ENCODE assay signal across 1 cellular context in the genomic region with DNA sequence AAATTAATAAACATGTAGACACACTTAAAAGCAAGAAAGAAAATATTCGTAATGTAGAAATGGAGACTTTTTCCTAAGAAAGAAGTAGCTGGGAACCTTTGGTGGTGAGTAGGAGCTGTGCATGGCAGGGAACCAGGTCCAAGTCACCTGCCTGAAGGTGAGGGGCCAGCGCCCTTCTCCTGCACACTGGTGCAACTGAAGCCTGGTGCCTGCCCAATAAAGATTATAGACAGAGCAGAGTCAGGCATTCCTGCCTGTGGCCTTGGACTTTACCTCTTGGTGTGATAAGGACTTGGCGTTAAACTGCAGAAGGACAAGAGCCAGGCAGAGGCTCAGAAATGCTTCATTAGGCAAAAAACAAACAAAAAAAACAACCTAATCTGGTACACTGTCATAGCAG.
TF ChIP-seq lines count a peak whose summit lies in the region.

No MANE protein-coding gene starts in this region.

TF ChIP-seq in HepG2, 621 proteins besides CTCF, POLR2A, EP300 and RAD21 (continues in another document):
- TF ChIP-seq CBX1 (IDR thresholded peaks at IDR 0.05; ENCODE audit: low read depth) (no peak), PPARG (CRISPR knock-in tag; conservative IDR thresholded peaks at IDR 0.05) (no peak), ZEB1 (IDR thresholded peaks at IDR 0.05; ENCODE audit: insufficient replicate concordance, low read depth) (peak; percentile 86), HNF4G (IDR thresholded peaks at IDR 0.05; ENCODE audit: borderline replicate concordance, low read depth, low read length) (peak; percentile 63), HNF4G (CRISPR knock-in tag; IDR thresholded peaks at IDR 0.05; ENCODE audit: borderline replicate concordance, low read depth) (no peak; the same call in 1 of the 2 replicates), MED1 (CRISPR knock-in tag; IDR thresholded peaks at IDR 0.05) (peak; percentile 19; the same call in 1 of the 2 replicates), FOSL2 (CRISPR knock-in tag; IDR thresholded peaks at IDR 0.05) (0 out of 2 replicates have a peak, but pooled peaks have one; percentile 36), HNF4A (CRISPR knock-in tag; IDR thresholded peaks at IDR 0.05) (peak; percentile 93), KLF16 (CRISPR knock-in tag; IDR thresholded peaks at IDR 0.05) (0 out of 4 replicates have a peak, but pooled peaks of 1 of the 2 experiments have one; percentile 33), ZMYM4 (CRISPR knock-in tag; IDR thresholded peaks at IDR 0.05) (peak; percentile 39), ZNF292 (CRISPR knock-in tag; IDR thresholded peaks at IDR 0.05; ENCODE audit: borderline replicate concordance, low read depth) (peak; percentile 29; the same call in 1 of the 2 replicates), BCL6 (CRISPR knock-in tag; IDR thresholded peaks at IDR 0.05) (peak; percentile 43; the same call in 1 of the 2 replicates), ZNF143 (CRISPR knock-in tag; IDR thresholded peaks at IDR 0.05) (no peak), LCORL (IDR thresholded peaks at IDR 0.05) (no peak), LCORL (CRISPR knock-in tag; IDR thresholded peaks at IDR 0.05) (0 out of 2 replicates have a peak, but pooled peaks have one; percentile 58), ARNTL (CRISPR knock-in tag; IDR thresholded peaks at IDR 0.05) (no peak), ZNF354B (CRISPR knock-in tag; IDR thresholded peaks at IDR 0.05) (no peak), SOX6 (IDR thresholded peaks at IDR 0.05) (no peak), SOX6 (CRISPR knock-in tag; IDR thresholded peaks at IDR 0.05) (peak; percentile 71), NCOA2 (CRISPR knock-in tag; IDR thresholded peaks at IDR 0.05) (peak; percentile 47; the same call in 1 of the 2 replicates), MAFF (IDR thresholded peaks at IDR 0.05; ENCODE audit: low read depth, low read length) (0 out of 2 replicates have a peak, but pooled peaks have one; percentile 15), THAP11 (CRISPR knock-in tag; IDR thresholded peaks at IDR 0.05) (0 out of 2 replicates have a peak, but pooled peaks have one; percentile 38)
- TF ChIP-seq, protein P1, sequence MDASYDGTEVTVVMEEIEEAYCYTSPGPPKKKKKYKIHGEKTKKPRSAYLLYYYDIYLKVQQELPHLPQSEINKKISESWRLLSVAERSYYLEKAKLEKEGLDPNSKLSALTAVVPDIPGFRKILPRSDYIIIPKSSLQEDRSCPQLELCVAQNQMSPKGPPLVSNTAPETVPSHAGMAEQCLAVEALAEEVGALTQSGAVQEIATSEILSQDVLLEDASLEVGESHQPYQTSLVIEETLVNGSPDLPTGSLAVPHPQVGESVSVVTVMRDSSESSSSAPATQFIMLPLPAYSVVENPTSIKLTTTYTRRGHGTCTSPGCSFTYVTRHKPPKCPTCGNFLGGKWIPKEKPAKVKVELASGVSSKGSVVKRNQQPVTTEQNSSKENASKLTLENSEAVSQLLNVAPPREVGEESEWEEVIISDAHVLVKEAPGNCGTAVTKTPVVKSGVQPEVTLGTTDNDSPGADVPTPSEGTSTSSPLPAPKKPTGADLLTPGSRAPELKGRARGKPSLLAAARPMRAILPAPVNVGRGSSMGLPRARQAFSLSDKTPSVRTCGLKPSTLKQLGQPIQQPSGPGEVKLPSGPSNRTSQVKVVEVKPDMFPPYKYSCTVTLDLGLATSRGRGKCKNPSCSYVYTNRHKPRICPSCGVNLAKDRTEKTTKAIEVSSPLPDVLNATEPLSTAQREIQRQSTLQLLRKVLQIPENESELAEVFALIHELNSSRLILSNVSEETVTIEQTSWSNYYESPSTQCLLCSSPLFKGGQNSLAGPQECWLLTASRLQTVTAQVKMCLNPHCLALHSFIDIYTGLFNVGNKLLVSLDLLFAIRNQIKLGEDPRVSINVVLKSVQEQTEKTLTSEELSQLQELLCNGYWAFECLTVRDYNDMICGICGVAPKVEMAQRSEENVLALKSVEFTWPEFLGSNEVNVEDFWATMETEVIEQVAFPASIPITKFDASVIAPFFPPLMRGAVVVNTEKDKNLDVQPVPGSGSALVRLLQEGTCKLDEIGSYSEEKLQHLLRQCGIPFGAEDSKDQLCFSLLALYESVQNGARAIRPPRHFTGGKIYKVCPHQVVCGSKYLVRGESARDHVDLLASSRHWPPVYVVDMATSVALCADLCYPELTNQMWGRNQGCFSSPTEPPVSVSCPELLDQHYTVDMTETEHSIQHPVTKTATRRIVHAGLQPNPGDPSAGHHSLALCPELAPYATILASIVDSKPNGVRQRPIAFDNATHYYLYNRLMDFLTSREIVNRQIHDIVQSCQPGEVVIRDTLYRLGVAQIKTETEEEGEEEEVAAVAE (CRISPR knock-in tag; IDR thresholded peaks at IDR 0.05; ENCODE audit: borderline replicate concordance), result 0 out of 2 replicates have a peak, but pooled peaks have one; percentile 43
- TF ChIP-seq, protein P2, sequence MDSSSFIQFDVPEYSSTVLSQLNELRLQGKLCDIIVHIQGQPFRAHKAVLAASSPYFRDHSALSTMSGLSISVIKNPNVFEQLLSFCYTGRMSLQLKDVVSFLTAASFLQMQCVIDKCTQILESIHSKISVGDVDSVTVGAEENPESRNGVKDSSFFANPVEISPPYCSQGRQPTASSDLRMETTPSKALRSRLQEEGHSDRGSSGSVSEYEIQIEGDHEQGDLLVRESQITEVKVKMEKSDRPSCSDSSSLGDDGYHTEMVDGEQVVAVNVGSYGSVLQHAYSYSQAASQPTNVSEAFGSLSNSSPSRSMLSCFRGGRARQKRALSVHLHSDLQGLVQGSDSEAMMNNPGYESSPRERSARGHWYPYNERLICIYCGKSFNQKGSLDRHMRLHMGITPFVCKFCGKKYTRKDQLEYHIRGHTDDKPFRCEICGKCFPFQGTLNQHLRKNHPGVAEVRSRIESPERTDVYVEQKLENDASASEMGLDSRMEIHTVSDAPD (CRISPR knock-in tag; IDR thresholded peaks at IDR 0.05), result peak; percentile 23; the same call in 1 of the 2 replicates
- TF ChIP-seq, protein P3, sequence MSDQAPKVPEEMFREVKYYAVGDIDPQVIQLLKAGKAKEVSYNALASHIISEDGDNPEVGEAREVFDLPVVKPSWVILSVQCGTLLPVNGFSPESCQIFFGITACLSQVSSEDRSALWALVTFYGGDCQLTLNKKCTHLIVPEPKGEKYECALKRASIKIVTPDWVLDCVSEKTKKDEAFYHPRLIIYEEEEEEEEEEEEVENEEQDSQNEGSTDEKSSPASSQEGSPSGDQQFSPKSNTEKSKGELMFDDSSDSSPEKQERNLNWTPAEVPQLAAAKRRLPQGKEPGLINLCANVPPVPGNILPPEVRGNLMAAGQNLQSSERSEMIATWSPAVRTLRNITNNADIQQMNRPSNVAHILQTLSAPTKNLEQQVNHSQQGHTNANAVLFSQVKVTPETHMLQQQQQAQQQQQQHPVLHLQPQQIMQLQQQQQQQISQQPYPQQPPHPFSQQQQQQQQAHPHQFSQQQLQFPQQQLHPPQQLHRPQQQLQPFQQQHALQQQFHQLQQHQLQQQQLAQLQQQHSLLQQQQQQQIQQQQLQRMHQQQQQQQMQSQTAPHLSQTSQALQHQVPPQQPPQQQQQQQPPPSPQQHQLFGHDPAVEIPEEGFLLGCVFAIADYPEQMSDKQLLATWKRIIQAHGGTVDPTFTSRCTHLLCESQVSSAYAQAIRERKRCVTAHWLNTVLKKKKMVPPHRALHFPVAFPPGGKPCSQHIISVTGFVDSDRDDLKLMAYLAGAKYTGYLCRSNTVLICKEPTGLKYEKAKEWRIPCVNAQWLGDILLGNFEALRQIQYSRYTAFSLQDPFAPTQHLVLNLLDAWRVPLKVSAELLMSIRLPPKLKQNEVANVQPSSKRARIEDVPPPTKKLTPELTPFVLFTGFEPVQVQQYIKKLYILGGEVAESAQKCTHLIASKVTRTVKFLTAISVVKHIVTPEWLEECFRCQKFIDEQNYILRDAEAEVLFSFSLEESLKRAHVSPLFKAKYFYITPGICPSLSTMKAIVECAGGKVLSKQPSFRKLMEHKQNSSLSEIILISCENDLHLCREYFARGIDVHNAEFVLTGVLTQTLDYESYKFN (CRISPR knock-in tag; conservative IDR thresholded peaks at IDR 0.05), result peak; percentile 66
- TF ChIP-seq, protein P4, sequence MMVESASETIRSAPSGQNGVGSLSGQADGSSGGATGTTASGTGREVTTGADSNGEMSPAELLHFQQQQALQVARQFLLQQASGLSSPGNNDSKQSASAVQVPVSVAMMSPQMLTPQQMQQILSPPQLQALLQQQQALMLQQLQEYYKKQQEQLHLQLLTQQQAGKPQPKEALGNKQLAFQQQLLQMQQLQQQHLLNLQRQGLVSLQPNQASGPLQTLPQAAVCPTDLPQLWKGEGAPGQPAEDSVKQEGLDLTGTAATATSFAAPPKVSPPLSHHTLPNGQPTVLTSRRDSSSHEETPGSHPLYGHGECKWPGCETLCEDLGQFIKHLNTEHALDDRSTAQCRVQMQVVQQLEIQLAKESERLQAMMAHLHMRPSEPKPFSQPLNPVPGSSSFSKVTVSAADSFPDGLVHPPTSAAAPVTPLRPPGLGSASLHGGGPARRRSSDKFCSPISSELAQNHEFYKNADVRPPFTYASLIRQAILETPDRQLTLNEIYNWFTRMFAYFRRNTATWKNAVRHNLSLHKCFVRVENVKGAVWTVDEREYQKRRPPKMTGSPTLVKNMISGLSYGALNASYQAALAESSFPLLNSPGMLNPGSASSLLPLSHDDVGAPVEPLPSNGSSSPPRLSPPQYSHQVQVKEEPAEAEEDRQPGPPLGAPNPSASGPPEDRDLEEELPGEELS (CRISPR knock-in tag; IDR thresholded peaks at IDR 0.05), result peak; percentile 66
- TF ChIP-seq, protein P5, sequence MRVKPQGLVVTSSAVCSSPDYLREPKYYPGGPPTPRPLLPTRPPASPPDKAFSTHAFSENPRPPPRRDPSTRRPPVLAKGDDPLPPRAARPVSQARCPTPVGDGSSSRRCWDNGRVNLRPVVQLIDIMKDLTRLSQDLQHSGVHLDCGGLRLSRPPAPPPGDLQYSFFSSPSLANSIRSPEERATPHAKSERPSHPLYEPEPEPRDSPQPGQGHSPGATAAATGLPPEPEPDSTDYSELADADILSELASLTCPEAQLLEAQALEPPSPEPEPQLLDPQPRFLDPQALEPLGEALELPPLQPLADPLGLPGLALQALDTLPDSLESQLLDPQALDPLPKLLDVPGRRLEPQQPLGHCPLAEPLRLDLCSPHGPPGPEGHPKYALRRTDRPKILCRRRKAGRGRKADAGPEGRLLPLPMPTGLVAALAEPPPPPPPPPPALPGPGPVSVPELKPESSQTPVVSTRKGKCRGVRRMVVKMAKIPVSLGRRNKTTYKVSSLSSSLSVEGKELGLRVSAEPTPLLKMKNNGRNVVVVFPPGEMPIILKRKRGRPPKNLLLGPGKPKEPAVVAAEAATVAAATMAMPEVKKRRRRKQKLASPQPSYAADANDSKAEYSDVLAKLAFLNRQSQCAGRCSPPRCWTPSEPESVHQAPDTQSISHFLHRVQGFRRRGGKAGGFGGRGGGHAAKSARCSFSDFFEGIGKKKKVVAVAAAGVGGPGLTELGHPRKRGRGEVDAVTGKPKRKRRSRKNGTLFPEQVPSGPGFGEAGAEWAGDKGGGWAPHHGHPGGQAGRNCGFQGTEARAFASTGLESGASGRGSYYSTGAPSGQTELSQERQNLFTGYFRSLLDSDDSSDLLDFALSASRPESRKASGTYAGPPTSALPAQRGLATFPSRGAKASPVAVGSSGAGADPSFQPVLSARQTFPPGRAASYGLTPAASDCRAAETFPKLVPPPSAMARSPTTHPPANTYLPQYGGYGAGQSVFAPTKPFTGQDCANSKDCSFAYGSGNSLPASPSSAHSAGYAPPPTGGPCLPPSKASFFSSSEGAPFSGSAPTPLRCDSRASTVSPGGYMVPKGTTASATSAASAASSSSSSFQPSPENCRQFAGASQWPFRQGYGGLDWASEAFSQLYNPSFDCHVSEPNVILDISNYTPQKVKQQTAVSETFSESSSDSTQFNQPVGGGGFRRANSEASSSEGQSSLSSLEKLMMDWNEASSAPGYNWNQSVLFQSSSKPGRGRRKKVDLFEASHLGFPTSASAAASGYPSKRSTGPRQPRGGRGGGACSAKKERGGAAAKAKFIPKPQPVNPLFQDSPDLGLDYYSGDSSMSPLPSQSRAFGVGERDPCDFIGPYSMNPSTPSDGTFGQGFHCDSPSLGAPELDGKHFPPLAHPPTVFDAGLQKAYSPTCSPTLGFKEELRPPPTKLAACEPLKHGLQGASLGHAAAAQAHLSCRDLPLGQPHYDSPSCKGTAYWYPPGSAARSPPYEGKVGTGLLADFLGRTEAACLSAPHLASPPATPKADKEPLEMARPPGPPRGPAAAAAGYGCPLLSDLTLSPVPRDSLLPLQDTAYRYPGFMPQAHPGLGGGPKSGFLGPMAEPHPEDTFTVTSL (CRISPR knock-in tag; IDR thresholded peaks at IDR 0.05; ENCODE audit: borderline replicate concordance), result peak; percentile 76; the same call in 1 of the 2 replicates
- TF ChIP-seq, protein P6, sequence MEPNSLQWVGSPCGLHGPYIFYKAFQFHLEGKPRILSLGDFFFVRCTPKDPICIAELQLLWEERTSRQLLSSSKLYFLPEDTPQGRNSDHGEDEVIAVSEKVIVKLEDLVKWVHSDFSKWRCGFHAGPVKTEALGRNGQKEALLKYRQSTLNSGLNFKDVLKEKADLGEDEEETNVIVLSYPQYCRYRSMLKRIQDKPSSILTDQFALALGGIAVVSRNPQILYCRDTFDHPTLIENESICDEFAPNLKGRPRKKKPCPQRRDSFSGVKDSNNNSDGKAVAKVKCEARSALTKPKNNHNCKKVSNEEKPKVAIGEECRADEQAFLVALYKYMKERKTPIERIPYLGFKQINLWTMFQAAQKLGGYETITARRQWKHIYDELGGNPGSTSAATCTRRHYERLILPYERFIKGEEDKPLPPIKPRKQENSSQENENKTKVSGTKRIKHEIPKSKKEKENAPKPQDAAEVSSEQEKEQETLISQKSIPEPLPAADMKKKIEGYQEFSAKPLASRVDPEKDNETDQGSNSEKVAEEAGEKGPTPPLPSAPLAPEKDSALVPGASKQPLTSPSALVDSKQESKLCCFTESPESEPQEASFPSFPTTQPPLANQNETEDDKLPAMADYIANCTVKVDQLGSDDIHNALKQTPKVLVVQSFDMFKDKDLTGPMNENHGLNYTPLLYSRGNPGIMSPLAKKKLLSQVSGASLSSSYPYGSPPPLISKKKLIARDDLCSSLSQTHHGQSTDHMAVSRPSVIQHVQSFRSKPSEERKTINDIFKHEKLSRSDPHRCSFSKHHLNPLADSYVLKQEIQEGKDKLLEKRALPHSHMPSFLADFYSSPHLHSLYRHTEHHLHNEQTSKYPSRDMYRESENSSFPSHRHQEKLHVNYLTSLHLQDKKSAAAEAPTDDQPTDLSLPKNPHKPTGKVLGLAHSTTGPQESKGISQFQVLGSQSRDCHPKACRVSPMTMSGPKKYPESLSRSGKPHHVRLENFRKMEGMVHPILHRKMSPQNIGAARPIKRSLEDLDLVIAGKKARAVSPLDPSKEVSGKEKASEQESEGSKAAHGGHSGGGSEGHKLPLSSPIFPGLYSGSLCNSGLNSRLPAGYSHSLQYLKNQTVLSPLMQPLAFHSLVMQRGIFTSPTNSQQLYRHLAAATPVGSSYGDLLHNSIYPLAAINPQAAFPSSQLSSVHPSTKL (CRISPR knock-in tag; IDR thresholded peaks at IDR 0.05), result peak; percentile 82
